8 cellular contexts compared by ENCODE assay signal in the genomic region with DNA sequence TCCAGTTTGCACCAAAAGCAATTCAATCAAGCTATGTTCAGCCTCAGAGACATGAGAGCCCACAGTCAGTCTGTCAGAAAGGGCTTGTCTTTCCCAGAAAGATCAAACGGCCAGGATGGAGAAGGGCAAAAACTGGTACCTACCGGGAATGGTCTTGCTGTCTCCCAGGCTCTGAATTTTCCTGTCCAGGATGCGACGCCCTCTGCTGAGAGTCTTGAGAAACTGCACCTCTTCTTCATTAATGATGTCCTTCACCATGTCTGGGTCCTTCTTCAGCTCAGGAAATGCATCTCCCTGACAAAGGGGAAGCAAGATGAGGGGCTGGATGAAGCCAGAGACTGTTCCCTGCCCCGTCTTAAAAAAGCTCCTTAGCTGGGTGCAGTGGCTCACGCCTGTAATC. TPM values are rescaled to one million over a fixed set of nuclear protein-coding genes. Genes with fewer than 3 reads are reported as not detected.
DNase-seq lines count a peak whose midpoint lies in the region; ATAC-seq, FAIRE-seq and TF ChIP-seq lines count a peak whose summit lies in the region.

No MANE protein-coding gene starts in this region.

- no peak for FAIRE-seq in RCC 7860 (lab: Jason Lieb, UNC)

- ATAC-seq in HG02852 (IDR thresholded peaks at IDR 0.05; ENCODE audit: unreplicated experiment) (no peak), GM18909 (IDR thresholded peaks at IDR 0.05; ENCODE audit: poor library complexity, unreplicated experiment) (no peak)

- DNase-seq in COLO668 (lab: John Stamatoyannopoulos, UW; ENCODE audit: unreplicated experiment) (peak; percentile 27), RCC 7860 (ENCODE audit: low spot score) (peak; percentile 24), erythroblast (lab: John Stamatoyannopoulos, UW) (peak; percentile 41 to 53), renal cortical epithelial cell (ENCODE audit: low read depth) (peak; percentile 47), T1000 (lab: John Stamatoyannopoulos, UW) (no peak)

- TF ChIP-seq CTCF in GM12875 (IDR thresholded peaks at IDR 0.05; ENCODE audit: borderline replicate concordance, insufficient read depth, low read depth, low read length), result peak; percentile 73

- no peak for TF ChIP-seq POLR2A in erythroblast (IDR thresholded peaks at IDR 0.05; ENCODE audit: low read length)

- H3K4me3 ChIP-seq in GM12875 (ENCODE audit: low read depth, low read length), result no peak overlapping the region

RNA-seq across cellular contexts. Expression of gene EXOSC6, which starts 15.8 kb away (rescaled TPM):
- total RNA-seq in renal cortical epithelial cell, result 28.0 and 28.7 TPM in 2 replicates

RNA-seq across cellular contexts. Expression of gene AARS1, which starts 21.8 kb away (rescaled TPM):
- 97.6 and 182 TPM in 2 replicates for total RNA-seq in renal cortical epithelial cell

RNA-seq across cellular contexts. Expression of gene DDX19B, which starts 31.5 kb away (rescaled TPM):
- total RNA-seq in renal cortical epithelial cell, result 24.5 and 28.4 TPM in 2 replicates
